In the genomic region with DNA sequence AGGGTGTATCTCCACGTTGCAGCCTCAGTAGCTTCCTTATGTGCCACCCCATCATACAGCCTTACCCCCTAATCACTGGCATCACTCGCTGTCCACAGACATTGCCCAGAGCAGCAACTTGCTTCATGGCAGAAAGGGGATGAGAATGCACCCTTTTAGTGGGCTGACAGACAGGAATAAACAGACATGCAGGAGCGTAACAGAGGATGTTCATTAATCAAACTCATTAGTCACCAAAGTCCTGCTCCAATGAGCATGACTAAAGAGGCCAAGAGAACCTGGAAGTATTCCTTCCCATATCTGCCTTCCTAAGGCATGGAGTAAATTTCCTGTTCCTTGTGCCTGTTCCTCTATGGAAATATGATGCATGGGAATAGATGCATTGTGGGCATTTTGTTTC, we compare ENCODE assay signal across 20 cellular contexts.
DNase-seq lines count a peak whose midpoint lies in the region; ATAC-seq and TF ChIP-seq lines count a peak whose summit lies in the region.
"Had no signal": no experiment of that assay in that cellular context is flagged by ENCODE, and none has a peak within 500 bp of the region (broad histone marks: within the 10 kb centered on the region; RNA-seq: fewer than 3 reads in every experiment).

No MANE protein-coding gene starts in this region.

- WGBS in adrenal gland, 4 donors, result 75 to 87% (median 78%) methylated on average over 3 of the region's 3 CpGs

- H3K9me3 ChIP-seq in adrenal gland (replicated peaks in 1 of 3), result no peaks in the 10 kb centered on the region

- no peaks in the 10 kb centered on the region for H3K36me3 ChIP-seq in adrenal gland (replicated peaks in 1 of 2)

- TF ChIP-seq POLR2A in adrenal gland (IDR thresholded peaks at IDR 0.05), result no peak

- no peaks in the 10 kb centered on the region for H3K27me3 ChIP-seq in adrenal gland

- H3K27ac ChIP-seq in adrenal gland, result no peak overlapping the region

- no peak for TF ChIP-seq CTCF in fibroblast of mammary gland (conservative IDR thresholded peaks at IDR 0.05; ENCODE audit: control insufficient read depth, insufficient read depth, low read depth, low read length)
- TF ChIP-seq CTCF in adrenal gland (IDR thresholded peaks at IDR 0.05), result no peak

- H3K4me3 ChIP-seq in fibroblast of mammary gland (ENCODE audit: control insufficient read depth, low read depth, low read length) (no peak overlapping the region), adrenal gland (no peak overlapping the region)

- peaks cover 0 to 11% of the 10 kb centered on the region in 2 donors for H3K4me1 ChIP-seq in adrenal gland (replicated peaks in 1 of 2)

- intact Hi-C loops in adrenal gland (cut with DNase I), result no loop called here

- ATAC-seq in GM18520 (IDR thresholded peaks at IDR 0.05; ENCODE audit: unreplicated experiment), result no peak
- no peak for ATAC-seq in HG02884 (IDR thresholded peaks at IDR 0.05; ENCODE audit: unreplicated experiment)
- ATAC-seq: left colon had no signal

- peak; percentile 74 for DNase-seq in NCI-H1694 treated with DMSO at 0.1 percent for 48 hours (lab: John Stamatoyannopoulos, UW)
- peak; percentile 71 for DNase-seq in amniotic epithelial cell (ENCODE audit: low read depth)
- peak; percentile 68 for DNase-seq in fibroblast of mammary gland (ENCODE audit: low read depth)
- DNase-seq in renal cortical epithelial cell (ENCODE audit: low read depth), result peak; percentile 94
- DNase-seq in adrenal gland, result no peak
- DNase-seq: activated CD4-positive, alpha-beta T cell treated with anti-CD3 and anti-CD28 coated beads, Interleukin-2, amount 50 U/mL, for 4 hours; activated CD4-positive, CD25-positive, alpha-beta regulatory T cell; CD4-positive, alpha-beta T cell; DMS 273 treated with DMSO at 0.1 percent for 48 hours; effector CD8-positive, alpha-beta T cell; HFFc6; Kasumi-1; left colon; naive B cell; NCI-H187 treated with DMSO at 0.1 percent for 48 hours; nucleus accumbens; SHP77 treated with DMSO at 0.1 percent for 48 hours; trophoblast cell had no signal

Comparison
In these comparisons a context has a peak if more than half of its experiments do, and no peak if none do; other contexts are left out.
1. DNase-seq: peak in NCI-H1694 treated with DMSO at 0.1 percent for 48 hours (single experiment), amniotic epithelial cell (single experiment), fibroblast of mammary gland (single experiment) and renal cortical epithelial cell (single experiment); none in adrenal gland (0 of 7).